In the genomic region with DNA sequence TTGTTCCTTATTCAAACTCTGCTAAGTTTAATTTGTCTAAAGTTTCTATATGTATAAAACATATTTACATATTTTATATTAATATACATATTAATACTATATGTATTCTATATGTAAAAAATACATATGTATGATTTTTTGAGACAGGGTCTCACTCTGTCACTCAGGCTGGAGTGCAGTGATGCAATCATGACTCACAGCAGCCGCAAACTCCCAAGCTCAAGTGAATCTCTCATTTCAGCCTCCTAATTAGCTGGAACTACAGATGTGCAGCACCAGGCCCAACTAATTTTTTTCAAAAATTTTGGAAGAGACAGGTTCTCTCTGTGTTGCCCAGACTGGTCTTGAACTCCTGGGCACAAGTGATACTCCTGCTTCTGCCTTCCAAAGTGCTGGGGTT, we compare ENCODE assay signal across 21 cellular contexts.
DNase-seq lines count a peak whose midpoint lies in the region; ATAC-seq, FAIRE-seq and TF ChIP-seq lines count a peak whose summit lies in the region.
"Had no signal": no experiment of that assay in that cellular context is flagged by ENCODE, and none has a peak within 500 bp of the region (broad histone marks: within the 10 kb centered on the region; RNA-seq: fewer than 3 reads in every experiment).

No MANE protein-coding gene starts in this region.

- H3K27ac Mint-ChIP-seq in HFFc6: no peak overlapping the region
- H3K27ac Mint-ChIP-seq: activated naive CD8-positive, alpha-beta T cell treated with anti-CD3 and anti-CD28 coated beads, Interleukin-2, amount 10 ng/mL, durations not matched to agents 7 days and 5 days; activated T-helper 1 cell treated with anti-CD3 and anti-CD28 coated beads, Interleukin-12 subunit alpha, Interleukin-12 subunit beta, Interleukin-2, Interleukin-4 antibody, amounts not matched to agents 30 ng/mL and 10 ng/mL and 1 ng/mL, durations not matched to agents 14 hours and 24 hours and 36 hours; dendritic cell treated with granulocyte-macrophage colony-stimulating factor and Interleukin-4, amounts not matched to agents 40 ng/mL and 50 ng/mL, for 4 days had no signal

- H3K36me3 Mint-ChIP-seq in HFFc6 (ENCODE audit: low read depth): no peaks in the 10 kb centered on the region
- H3K36me3 Mint-ChIP-seq: activated naive CD8-positive, alpha-beta T cell treated with anti-CD3 and anti-CD28 coated beads, Interleukin-2, amount 10 ng/mL, durations not matched to agents 7 days and 5 days had no signal

- no peak overlapping the region for H2BK15ac ChIP-seq in H1 (ENCODE audit: low read length)

- TF ChIP-seq RAD21 in HepG2 (CRISPR knock-in tag; IDR thresholded peaks at IDR 0.05): no peak
- TF ChIP-seq RAD21 in H1 (IDR thresholded peaks at IDR 0.05 in 1 of 2, conservative IDR thresholded peaks at IDR 0.05 in 1 of 2; ENCODE audit: low read depth in 2 of 2, low read length in 2 of 2): no peak

- H3K36me3 ChIP-seq in HepG2 (replicated peaks in 1 of 2; ENCODE audit: control insufficient read depth in 1 of 2, insufficient read depth in 2 of 2, low read length in 2 of 2): no peaks in the 10 kb centered on the region
- no peaks in the 10 kb centered on the region for H3K36me3 ChIP-seq in right lobe of liver
- no peaks in the 10 kb centered on the region for H3K36me3 ChIP-seq in H1 (ENCODE audit: control insufficient read depth in 2 of 4, insufficient read depth in 4 of 4, low read length in 3 of 4)
- H3K36me3 ChIP-seq: BLaER1, MG63, neutrophil had no signal

- CTCF ChIA-PET in HepG2 (lab: Yijun Ruan, JAX; ENCODE audit: low intra/inter-chr PET ratio, low total read pairs) (no interaction called here), H1 (lab: Charles Lee; ENCODE audit: partially characterized antibody) (no interaction called here)

- H2BK12ac ChIP-seq in H1 (ENCODE audit: low read depth, low read length): no peak overlapping the region

- H3K4me2 ChIP-seq in HepG2 (ENCODE audit: low read depth, low read length): no peak overlapping the region
- no peak overlapping the region for H3K4me2 ChIP-seq in H1 (ENCODE audit: insufficient read depth in 1 of 2, low read depth in 2 of 2, low read length in 2 of 2)
- H3K4me2 ChIP-seq: A549, BLaER1, hepatocyte had no signal

- no peak for TF ChIP-seq POLR2A in HepG2 (IDR thresholded peaks at IDR 0.05; ENCODE audit: insufficient read depth in 1 of 2, low read depth in 2 of 2, low read length in 2 of 2)
- no peak for TF ChIP-seq POLR2A in right lobe of liver (IDR thresholded peaks at IDR 0.05)
- no peak for TF ChIP-seq POLR2A in H1 (IDR thresholded peaks at IDR 0.05; ENCODE audit: control extremely low read depth in 1 of 2, low read depth in 2 of 2, low read length in 2 of 2)

- H3K79me2 ChIP-seq in HepG2 (ENCODE audit: insufficient read depth, low read length) (no peaks in the 10 kb centered on the region), H1 (ENCODE audit: control insufficient read depth in 1 of 2, insufficient read depth in 2 of 2, low read length in 2 of 2) (no peaks in the 10 kb centered on the region)
- H3K79me2 ChIP-seq: hepatocyte had no signal

- BruUV-seq in HepG2 (replicated peaks; lab: Mats Ljungman, UMichigan): no TSS peak

- H3K4me3 ChIP-seq in HepG2 (replicated peaks in 1 of 3; ENCODE audit: insufficient read depth in 1 of 3, low read depth in 2 of 3, low read length in 3 of 3): no peak overlapping the region
- H3K4me3 ChIP-seq in right lobe of liver: no peak overlapping the region
- H3K4me3 ChIP-seq in H1 (ENCODE audit: extremely low read depth in 1 of 4, insufficient read depth in 2 of 4, low read depth in 3 of 4, low read length in 4 of 4): no peak overlapping the region
- H3K4me3 ChIP-seq: A549, BLaER1, hepatocyte, lung, MG63 had no signal

- H3K56ac ChIP-seq in H1 (replicated peaks; ENCODE audit: insufficient read length, low read depth, low read length): no peak overlapping the region

- H2AFZ ChIP-seq in HepG2 (ENCODE audit: low read length): no peak overlapping the region
- H2AFZ ChIP-seq in H1 (ENCODE audit: low read length): no peak overlapping the region
- H2AFZ ChIP-seq: hepatocyte had no signal

- TF ChIP-seq CTCF in HepG2 (CRISPR knock-in tag; IDR thresholded peaks at IDR 0.05): no peak
- no peak for TF ChIP-seq CTCF in right lobe of liver (IDR thresholded peaks at IDR 0.05)
- TF ChIP-seq CTCF in H1 (IDR thresholded peaks at IDR 0.05; ENCODE audit: control extremely low read depth in 1 of 3, insufficient read depth in 1 of 3, low read depth in 1 of 3, low read length in 3 of 3): no peak
- TF ChIP-seq CTCF in HFFc6 (IDR thresholded peaks at IDR 0.05): no peak

- H3K4ac ChIP-seq in H1 (replicated peaks; ENCODE audit: insufficient read length, low read depth, low read length): no peak overlapping the region

- H3K4me1 ChIP-seq in HepG2 (ENCODE audit: insufficient read depth, low read length) (no peaks in the 10 kb centered on the region), right lobe of liver (no peaks in the 10 kb centered on the region), H1 (replicated peaks in 1 of 4; ENCODE audit: control insufficient read depth in 3 of 4, insufficient read depth in 4 of 4, low read length in 3 of 4) (no peaks in the 10 kb centered on the region)
- H3K4me1 ChIP-seq: A549, BLaER1 had no signal

- H3K27me3 ChIP-seq in HepG2 (ENCODE audit: control insufficient read depth in 1 of 2, insufficient read depth in 2 of 2, low read length in 2 of 2) (no peaks in the 10 kb centered on the region), right lobe of liver (peaks cover 0 to 5% of the 10 kb centered on the region in 2 donors), H1 (replicated peaks in 1 of 4; ENCODE audit: control insufficient read depth in 3 of 4, extremely low read depth in 1 of 4, insufficient read depth in 3 of 4, low read length in 3 of 4) (no peaks in the 10 kb centered on the region)
- H3K27me3 ChIP-seq: BLaER1, hepatocyte, MG63, neutrophil had no signal

- no peak overlapping the region for H3K4me3 Mint-ChIP-seq in HFFc6
- H3K4me3 Mint-ChIP-seq: activated naive CD8-positive, alpha-beta T cell treated with anti-CD3 and anti-CD28 coated beads, Interleukin-2, amount 10 ng/mL, durations not matched to agents 7 days and 5 days; activated T-helper 1 cell treated with anti-CD3 and anti-CD28 coated beads, Interleukin-12 subunit alpha, Interleukin-12 subunit beta, Interleukin-2, Interleukin-4 antibody, amounts not matched to agents 30 ng/mL and 10 ng/mL and 1 ng/mL, durations not matched to agents 14 hours and 24 hours and 36 hours; dendritic cell treated with granulocyte-macrophage colony-stimulating factor and Interleukin-4, amounts not matched to agents 40 ng/mL and 50 ng/mL, for 4 days had no signal

- H3K9ac ChIP-seq in HepG2 (ENCODE audit: insufficient read depth, low read depth, low read length): no peak overlapping the region
- no peak overlapping the region for H3K9ac ChIP-seq in H1 (replicated peaks in 1 of 4; ENCODE audit: extremely low read depth in 1 of 4, low read depth in 3 of 4, low read length in 3 of 4)
- H3K9ac ChIP-seq: BLaER1 had no signal

- POLR2A ChIA-PET in HepG2 (lab: Yijun Ruan, JAX) (no interaction called here), H1 (lab: Charles Lee; ENCODE audit: partially characterized antibody) (no interaction called here)

- H3K79me1 ChIP-seq in H1 (ENCODE audit: low read depth, low read length): no peaks in the 10 kb centered on the region

- H4K91ac ChIP-seq in H1 (replicated peaks; ENCODE audit: insufficient read length, low read length): no peak overlapping the region

- no peak overlapping the region for H3K27ac ChIP-seq in HepG2 (ENCODE audit: extremely low read length, insufficient read depth, low read length)
- no peak overlapping the region for H3K27ac ChIP-seq in right lobe of liver
- H3K27ac ChIP-seq in H1 (ENCODE audit: low read depth, low read length): no peak overlapping the region
- H3K27ac ChIP-seq: A549, BLaER1, hepatocyte, neutrophil, RWPE1 had no signal

- TF ChIP-seq EP300 in HepG2 (IDR thresholded peaks at IDR 0.05; ENCODE audit: low read depth in 2 of 2, low read length in 2 of 2): no peak
- TF ChIP-seq EP300 in HepG2 (CRISPR knock-in tag; IDR thresholded peaks at IDR 0.05; ENCODE audit: borderline replicate concordance): no peak
- no peak for TF ChIP-seq EP300 in H1 (IDR thresholded peaks at IDR 0.05; ENCODE audit: borderline replicate concordance in 1 of 2, low read depth in 2 of 2, low read length in 2 of 2)

- peaks cover 8% of the 10 kb centered on the region; the same call in 1 of the 2 replicates for H3K9me3 Mint-ChIP-seq in HFFc6
- H3K9me3 Mint-ChIP-seq: activated T-helper 1 cell treated with anti-CD3 and anti-CD28 coated beads, Interleukin-12 subunit alpha, Interleukin-12 subunit beta, Interleukin-2, Interleukin-4 antibody, amounts not matched to agents 30 ng/mL and 10 ng/mL and 1 ng/mL, durations not matched to agents 14 hours and 24 hours and 36 hours had no signal

- no peak overlapping the region for H2BK120ac ChIP-seq in H1 (replicated peaks; ENCODE audit: low read depth, low read length)

- no peak overlapping the region for H2BK5ac ChIP-seq in H1 (ENCODE audit: low read depth, low read length)

- H3K18ac ChIP-seq in H1 (ENCODE audit: extremely low read depth, low read length): no peak overlapping the region

- 52% methylated on average over 1 of the region's 1 CpG for WGBS in HepG2 (ENCODE audit: low lambda C conversion rate)
- WGBS in right lobe of liver (ENCODE audit: insufficient coverage, low coverage, low lambda C conversion rate, missing lambda C conversion rate): 56% methylated on average over 1 of the region's 1 CpG
- WGBS in H1 (ENCODE audit: extremely low coverage in 1 of 2, insufficient coverage in 1 of 2, insufficient read length in 1 of 2, insufficient replicate concordance in 2 of 2, low coverage in 1 of 2, low lambda C conversion rate in 2 of 2, missing lambda C conversion rate in 1 of 2), 2 experiments: 94% methylated on average over 1 of the region's 1 CpG; no CpG with 5 or more reads in 1 of the 2 experiments

- H3K23ac ChIP-seq in H1 (ENCODE audit: insufficient read length): no peak overlapping the region

- no peaks in the 10 kb centered on the region for H3K9me3 ChIP-seq in HepG2 (ENCODE audit: low read length)
- no peaks in the 10 kb centered on the region for H3K9me3 ChIP-seq in right lobe of liver
- no peaks in the 10 kb centered on the region for H3K9me3 ChIP-seq in H1 (ENCODE audit: insufficient read depth in 2 of 2, low read depth in 1 of 2, low read length in 1 of 2)
- H3K9me3 ChIP-seq: A549, BLaER1, MG63, neutrophil had no signal

- ATAC-seq in HepG2 (no peak), right lobe of liver (no peak), HG03135 (IDR thresholded peaks at IDR 0.05; ENCODE audit: unreplicated experiment) (no peak)
- ATAC-seq: A549 had no signal

- H3K4me1 Mint-ChIP-seq in HFFc6 (ENCODE audit: low read depth): no peaks in the 10 kb centered on the region
- H3K4me1 Mint-ChIP-seq: activated naive CD8-positive, alpha-beta T cell treated with anti-CD3 and anti-CD28 coated beads, Interleukin-2, amount 10 ng/mL, durations not matched to agents 7 days and 5 days had no signal

- DNase-seq in HepG2 (ENCODE audit: low spot score) (no peak), right lobe of liver (no peak), SIG-M5 (lab: John Stamatoyannopoulos, UW) (peak; percentile 3), H1 (ENCODE audit: low read depth in 1 of 2, low spot score in 2 of 2) (no peak), posterior vena cava (ENCODE audit: low spot score) (no peak), NCI-H446 treated with DMSO at 0.1 percent for 48 hours (lab: John Stamatoyannopoulos, UW) (no peak), HFFc6 (no peak)
- DNase-seq: activated naive CD8-positive, alpha-beta T cell treated with anti-CD3 and anti-CD28 coated beads, Interleukin-2, amount 10 ng/mL, durations not matched to agents 7 days and 5 days; EL; MG63; NCI-H1694; retina had no signal

- H2BK20ac ChIP-seq in H1 (ENCODE audit: low read length): no peak overlapping the region

- FAIRE-seq in HepG2 (lab: Jason Lieb, UNC) (no peak), H1 (lab: Jason Lieb, UNC) (no peak)
- FAIRE-seq: A549 had no signal

- H3K14ac ChIP-seq in H1 (ENCODE audit: insufficient read length): no peak overlapping the region

- no peak overlapping the region for H2AK5ac ChIP-seq in H1 (ENCODE audit: low read depth, low read length)

- no peaks in the 10 kb centered on the region for H3K27me3 Mint-ChIP-seq in HFFc6 (ENCODE audit: insufficient read depth)
- H3K27me3 Mint-ChIP-seq: activated naive CD8-positive, alpha-beta T cell treated with anti-CD3 and anti-CD28 coated beads, Interleukin-2, amount 10 ng/mL, durations not matched to agents 7 days and 5 days; dendritic cell treated with granulocyte-macrophage colony-stimulating factor and Interleukin-4, amounts not matched to agents 40 ng/mL and 50 ng/mL, for 4 days had no signal

- intact Hi-C loops in HepG2 (cut with micrococcal nuclease; ENCODE audit: unreplicated experiment): no loop called here
- intact Hi-C loops in right lobe of liver (cut with DNase I): no loop called here
- intact Hi-C loops in posterior vena cava (cut with DNase I): no loop called here

- H4K5ac ChIP-seq in H1 (ENCODE audit: insufficient read length, low read depth, low read length): no peak overlapping the region

- in situ Hi-C loops in HepG2 (cut with HindIII; ENCODE audit: extremely low pct_ligation_motif_present, low pct_unique_long_range_greater_than_20kb): no loop called here

- no peaks in the 10 kb centered on the region for H4K20me1 ChIP-seq in HepG2 (ENCODE audit: insufficient read depth, low read length)
- no peaks in the 10 kb centered on the region for H4K20me1 ChIP-seq in H1 (replicated peaks in 1 of 2; ENCODE audit: control insufficient read depth in 1 of 2, insufficient read depth in 2 of 2, low read length in 2 of 2)
- H4K20me1 ChIP-seq: BLaER1 had no signal

- H4K8ac ChIP-seq in H1 (ENCODE audit: extremely low read depth, insufficient read depth, low read length): no peak overlapping the region

- H3K23me2 ChIP-seq in H1 (ENCODE audit: low read depth, low read length): no peaks in the 10 kb centered on the region
